19 cellular contexts compared by ENCODE assay signal in the genomic region with DNA sequence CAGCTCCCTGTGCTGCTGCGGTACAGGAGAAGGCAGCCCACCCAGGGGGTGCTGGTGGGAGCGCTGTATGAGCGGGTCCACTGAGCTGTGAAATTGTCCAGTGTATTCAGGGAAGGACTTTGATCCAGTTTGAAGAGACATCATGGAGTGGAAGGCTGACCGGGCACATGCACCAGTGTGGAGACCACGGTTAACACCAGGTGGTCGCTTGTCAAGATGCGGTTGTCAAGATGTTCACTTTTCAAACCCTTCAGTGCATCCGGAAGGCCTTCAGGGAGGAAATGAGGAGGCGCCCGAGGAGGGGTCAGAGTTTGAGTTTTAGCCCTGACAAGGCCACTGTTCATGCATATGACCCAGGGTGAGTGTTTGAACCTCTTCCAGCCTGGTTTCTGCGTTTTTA. TPM values are rescaled to one million over a fixed set of nuclear protein-coding genes. Genes with fewer than 3 reads are reported as not detected.
"Had no signal": no experiment of that assay in that cellular context is flagged by ENCODE, and none has a peak within 500 bp of the region (broad histone marks: within the 10 kb centered on the region; RNA-seq: fewer than 3 reads in every experiment).

No MANE protein-coding gene starts in this region.

- H3K27ac ChIP-seq: gastrocnemius medialis, heart right ventricle, ovary, prostate gland, thoracic aorta, transverse colon had no signal

- ATAC-seq: gastrocnemius medialis; heart right ventricle; left lobe of liver; mucosa of descending colon; naive thymus-derived CD8-positive, alpha-beta T cell; sciatic nerve; stimulated activated naive B cell treated with anti-CD40 and anti-IgM and Interleukin-4, amounts not matched to agents 10 μg/mL and 1 μg/mL and 100 μg/mL, for 72 hours; stimulated activated naive CD8-positive, alpha-beta T cell treated with anti-CD3 and anti-CD28 coated beads, Interleukin-15, amount 100 ng/mL, for 72 hours had no signal

- H3K9me3 ChIP-seq: gastrocnemius medialis, heart right ventricle, ovary, prostate gland, thoracic aorta, transverse colon had no signal

- H3K4me3 ChIP-seq: dorsolateral prefrontal cortex, gastrocnemius medialis, heart right ventricle, mucosa of descending colon, ovary, prostate gland, thoracic aorta, transverse colon had no signal

- H3K36me3 ChIP-seq: gastrocnemius medialis, ovary, prostate gland, thoracic aorta, transverse colon had no signal

- H3K4me1 ChIP-seq: prostate gland had no signal

- DNase-seq: cortex of kidney; effector CD8-positive, alpha-beta T cell; gastrocnemius medialis; heart right ventricle; hypothalamus; mammary epithelial cell; mucosa of descending colon; naive thymus-derived CD8-positive, alpha-beta T cell; ovary; stimulated activated CD4-positive, alpha-beta T cell treated with anti-CD3 and anti-CD28 coated beads, Interleukin-2, amount 100 ng/mL, for 24 hours; stimulated activated CD4-positive, alpha-beta T cell treated with anti-CD3 and anti-CD28 coated beads, Interleukin-4, amount 100 ng/mL, for 4 hours; stimulated activated naive B cell treated with anti-CD40 and anti-IgM and Interleukin-4, amounts not matched to agents 10 μg/mL and 1 μg/mL and 100 μg/mL, for 72 hours; stimulated activated naive CD8-positive, alpha-beta T cell treated with anti-CD3 and anti-CD28 coated beads, Interleukin-15, amount 100 ng/mL, for 72 hours; transverse colon had no signal

- H3K27me3 ChIP-seq: ovary, transverse colon had no signal

RNA-seq across cellular contexts. Expression of a gene that starts 6.1 kb away (rescaled TPM):
- total RNA-seq: naive thymus-derived CD8-positive, alpha-beta T cell had no signal
- polyA plus RNA-seq: naive thymus-derived CD8-positive, alpha-beta T cell had no signal
